Comparison of ENCODE assay signal across 11 cellular contexts in genomic region chr5:66958126-66958983, GRCh38.
DNase-seq lines count a peak whose midpoint lies in the region; ATAC-seq, FAIRE-seq and TF ChIP-seq lines count a peak whose summit lies in the region.
"Had no signal": no experiment of that assay in that cellular context is flagged by ENCODE, and none has a peak within 500 bp of the region (broad histone marks: within the 10 kb centered on the region; RNA-seq: fewer than 3 reads in every experiment).

No MANE protein-coding gene starts in this region.

- peak overlapping the region; percentile 85 for H3K4me3 ChIP-seq in adipocyte (ENCODE audit: low read length)
- peak overlapping the region in 1 of 4 donors; percentile 6 for H3K4me3 ChIP-seq in pancreas
- H3K4me3 ChIP-seq: K562 had no signal

- H3K9me3 Mint-ChIP-seq in glutamatergic neuron (ENCODE audit: unreplicated experiment) = no peaks in the 10 kb centered on the region
- H3K9me3 Mint-ChIP-seq: CD8-positive, alpha-beta memory T cell had no signal

- H3K9me3 ChIP-seq in adipocyte (ENCODE audit: control insufficient read depth, low read length) (no peaks in the 10 kb centered on the region), pancreas (no peaks in the 10 kb centered on the region)

- H3K36me3 Mint-ChIP-seq in glutamatergic neuron (ENCODE audit: unreplicated experiment) = no peaks in the 10 kb centered on the region
- H3K36me3 Mint-ChIP-seq: CD8-positive, alpha-beta memory T cell had no signal

- H3K27ac Mint-ChIP-seq in glutamatergic neuron (ENCODE audit: unreplicated experiment) = no peak overlapping the region

- H3K9ac ChIP-seq in adipocyte (ENCODE audit: low read length) = peak overlapping the region; percentile 92

- H3K4me1 Mint-ChIP-seq in glutamatergic neuron (ENCODE audit: low read depth, unreplicated experiment) = peaks cover 24% of the 10 kb centered on the region
- H3K4me1 Mint-ChIP-seq: CD8-positive, alpha-beta memory T cell had no signal

- peaks cover 26% of the 10 kb centered on the region for H3K4me1 ChIP-seq in adipocyte (ENCODE audit: control insufficient read depth, insufficient read depth, low read length)
- H3K4me1 ChIP-seq in pancreas = peaks cover 0 to 16% (median 8%) of the 10 kb centered on the region in 3 donors

- no peaks in the 10 kb centered on the region for H3K27me3 Mint-ChIP-seq in glutamatergic neuron (ENCODE audit: unreplicated experiment)

- ATAC-seq in pancreas (peak in 3 of 4 donors; percentile 39 to 52 (median 47)), GM21381 (IDR thresholded peaks at IDR 0.05; ENCODE audit: unreplicated experiment) (no peak), GM21737 (IDR thresholded peaks at IDR 0.05; ENCODE audit: unreplicated experiment) (no peak)
- ATAC-seq: K562 had no signal

- no peak for FAIRE-seq in pancreas (lab: Jason Lieb, UNC)
- FAIRE-seq: K562 had no signal

- peak; percentile 57 for DNase-seq in AG20443 (ENCODE audit: low spot score)
- peak; percentile 71 for DNase-seq in adipocyte (ENCODE audit: low read depth)
- no peak for DNase-seq in glutamatergic neuron
- no peak for DNase-seq in pancreas
- DNase-seq in NCI-H2227 treated with DMSO at 0.1 percent for 48 hours (lab: John Stamatoyannopoulos, UW) = no peak
- DNase-seq in NCI-H2171 (lab: John Stamatoyannopoulos, UW) = no peak
- DNase-seq: CD8-positive, alpha-beta memory T cell; RPMI8226 had no signal

- TF ChIP-seq CTCF in glutamatergic neuron (IDR thresholded peaks at IDR 0.05; ENCODE audit: partially characterized antibody, unreplicated experiment) (no peak), pancreas (IDR thresholded peaks at IDR 0.05) (no peak)

- intact Hi-C loops in pancreas (cut with DNase I) = no loop called here

- peak overlapping the region; percentile 71 for H3K4me3 Mint-ChIP-seq in glutamatergic neuron (ENCODE audit: unreplicated experiment)
- H3K4me3 Mint-ChIP-seq: CD8-positive, alpha-beta memory T cell had no signal

- H3K27me3 ChIP-seq in adipocyte (replicated peaks; ENCODE audit: control insufficient read depth, insufficient read depth, low read length) = no peaks in the 10 kb centered on the region
- H3K27me3 ChIP-seq in pancreas = no peaks in the 10 kb centered on the region

- H3K36me3 ChIP-seq in adipocyte (ENCODE audit: control insufficient read depth, insufficient read depth, low read length, severe bottlenecking) (no peaks in the 10 kb centered on the region), pancreas (no peaks in the 10 kb centered on the region)

- 62 to 69% methylated on average over 10 of the region's 10 CpGs for WGBS in pancreas, 2 donors

- H3K27ac ChIP-seq in pancreas = peak overlapping the region in 2 of 4 donors; percentile 41 to 42

Comparison
In these comparisons a context has a peak if more than half of its experiments do, and no peak if none do; other contexts are left out.
1. DNase-seq: peak in AG20443 (single experiment) and adipocyte (single experiment); none in glutamatergic neuron (single experiment), pancreas (0 of 6), NCI-H2227 treated with DMSO at 0.1 percent for 48 hours (single experiment) and NCI-H2171 (single experiment).
2. ATAC-seq: peak in pancreas (3 of 4); none in GM21381 (single experiment) and GM21737 (single experiment).